Comparison of ENCODE assay signal across 24 cellular contexts in the genomic region with DNA sequence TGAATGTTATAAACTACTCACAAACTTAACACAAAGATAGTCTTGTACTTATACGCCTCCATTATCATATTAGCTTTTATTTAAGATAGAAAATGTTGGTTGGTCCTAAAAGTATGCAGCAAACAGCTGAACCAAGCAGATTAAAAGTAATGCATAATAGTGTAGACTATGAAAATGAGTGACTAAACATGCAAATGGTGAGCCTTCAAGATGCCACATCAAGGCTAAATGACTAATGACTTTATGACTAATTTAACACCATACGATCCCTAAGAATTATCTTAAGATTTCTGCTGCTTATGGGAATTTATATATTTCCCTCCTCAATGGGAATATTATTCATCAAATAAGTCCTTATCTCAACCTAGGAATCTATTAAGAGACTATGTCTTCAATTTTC. TPM values are rescaled to one million over a fixed set of nuclear protein-coding genes. Genes with fewer than 3 reads are reported as not detected.
"Had no signal": no experiment of that assay in that cellular context is flagged by ENCODE, and none has a peak within 500 bp of the region (broad histone marks: within the 10 kb centered on the region; RNA-seq: fewer than 3 reads in every experiment).

No MANE protein-coding gene starts in this region.

- H3K27ac Mint-ChIP-seq: activated CD4-positive, alpha-beta T cell treated with anti-CD3 and anti-CD28 coated beads, Interleukin-2, amount 10 ng/mL, durations not matched to agents 7 days and 5 days; activated T-helper 1 cell treated with anti-CD3 and anti-CD28 coated beads, Interleukin-12 subunit alpha, Interleukin-12 subunit beta, Interleukin-2, Interleukin-4 antibody, amounts not matched to agents 30 ng/mL and 10 ng/mL and 1 ng/mL, durations not matched to agents 14 hours and 24 hours and 36 hours; effector memory CD8-positive, alpha-beta T cell; memory B cell; natural killer cell treated with Interleukin-12 subunit alpha and Interleukin-12 subunit beta and Interleukin-15 and Interleukin-18, amount 100 ng/mL, for 72 hours; T-helper 17 cell had no signal

- DNase-seq: activated CD4-positive, alpha-beta T cell treated with anti-CD3 and anti-CD28 coated beads, Interleukin-2, amount 10 ng/mL, durations not matched to agents 7 days and 5 days; activated CD8-positive, alpha-beta memory T cell treated with anti-CD3 and anti-CD28 coated beads, Interleukin-2, amount 50 U/mL, for 48 hours; aorta; brain microvascular endothelial cell; central memory CD4-positive, alpha-beta T cell; dermis blood vessel endothelial cell; effector memory CD8-positive, alpha-beta T cell; heart left ventricle; islet precursor cell; left cardiac atrium; ovary; spleen; stimulated activated CD4-positive, alpha-beta T cell treated with anti-CD3 and anti-CD28 coated beads, Interleukin-4, amount 100 ng/mL, for 1 hour; stimulated activated naive CD4-positive, alpha-beta T cell treated with Interleukin-2 at 50 U/mL for 16 hours; substantia nigra; SW 1271; T-helper 17 cell; thyroid gland had no signal

- H3K4me3 ChIP-seq: heart left ventricle, ovary, prostate gland, right atrium auricular region, SK-N-MC, spleen, thyroid gland had no signal

- H3K9me3 Mint-ChIP-seq: activated CD4-positive, alpha-beta T cell treated with anti-CD3 and anti-CD28 coated beads, Interleukin-2, amount 10 ng/mL, durations not matched to agents 7 days and 5 days; activated T-helper 1 cell treated with anti-CD3 and anti-CD28 coated beads, Interleukin-12 subunit alpha, Interleukin-12 subunit beta, Interleukin-2, Interleukin-4 antibody, amounts not matched to agents 30 ng/mL and 10 ng/mL and 1 ng/mL, durations not matched to agents 14 hours and 24 hours and 36 hours; effector memory CD8-positive, alpha-beta T cell; memory B cell; natural killer cell treated with Interleukin-12 subunit alpha and Interleukin-12 subunit beta and Interleukin-15 and Interleukin-18, amount 100 ng/mL, for 72 hours had no signal

- H3K36me3 Mint-ChIP-seq: memory B cell; natural killer cell treated with Interleukin-12 subunit alpha and Interleukin-12 subunit beta and Interleukin-15 and Interleukin-18, amount 100 ng/mL, for 72 hours had no signal

- ATAC-seq: effector memory CD8-positive, alpha-beta T cell; heart left ventricle; left cardiac atrium; natural killer cell treated with Interleukin-12 subunit alpha and Interleukin-12 subunit beta and Interleukin-15 and Interleukin-18, amount 100 ng/mL, for 72 hours; T-helper 17 cell had no signal

RNA-seq across cellular contexts. Expression of gene SPATA17, which starts 4.8 kb away (rescaled TPM):
- total RNA-seq: activated CD4-positive, alpha-beta T cell treated with anti-CD3 and anti-CD28 coated beads, Interleukin-2, amount 10 ng/mL, durations not matched to agents 7 days and 5 days; activated T-helper 1 cell treated with anti-CD3 and anti-CD28 coated beads, Interleukin-12 subunit alpha, Interleukin-12 subunit beta, Interleukin-2, Interleukin-4 antibody, amounts not matched to agents 30 ng/mL and 10 ng/mL and 1 ng/mL, durations not matched to agents 14 hours and 24 hours and 36 hours; dermis blood vessel endothelial cell; natural killer cell treated with Interleukin-12 subunit alpha and Interleukin-12 subunit beta and Interleukin-15 and Interleukin-18, amount 100 ng/mL, for 72 hours; spleen; T-helper 17 cell had no signal
